Comparison of ENCODE assay signal across 1 cellular context in genomic region chr14:36625014-36625413, GRCh38.
TF ChIP-seq lines count a peak whose summit lies in the region.

No MANE protein-coding gene starts in this region.

TF ChIP-seq in HepG2, 621 proteins besides CTCF, POLR2A, EP300 and RAD21 (continued from another document and continues in another):
- TF ChIP-seq BCL3 (CRISPR knock-in tag; IDR thresholded peaks at IDR 0.05) (no peak), RNF2 (conservative IDR thresholded peaks at IDR 0.05; ENCODE audit: low read depth) (no peak), ZNF256 (CRISPR knock-in tag; conservative IDR thresholded peaks at IDR 0.05) (no peak), PLSCR1 (CRISPR knock-in tag; IDR thresholded peaks at IDR 0.05; ENCODE audit: borderline replicate concordance) (no peak), FOXA1 (IDR thresholded peaks at IDR 0.05) (no peak), FOXA1 (CRISPR knock-in tag; IDR thresholded peaks at IDR 0.05) (peak; percentile 35; the same call in 1 of the 2 replicates), KIAA2018 (CRISPR knock-in tag; IDR thresholded peaks at IDR 0.05; ENCODE audit: borderline replicate concordance) (no peak), ARID5B (CRISPR knock-in tag; IDR thresholded peaks at IDR 0.05) (peak; percentile 61), NFYC (CRISPR knock-in tag; IDR thresholded peaks at IDR 0.05) (no peak), FOXO1 (CRISPR knock-in tag; IDR thresholded peaks at IDR 0.05) (peak; percentile 35; the same call in 1 of the 2 replicates), GLI4 (CRISPR knock-in tag; IDR thresholded peaks at IDR 0.05; ENCODE audit: borderline replicate concordance) (no peak), CEBPG (CRISPR knock-in tag; IDR thresholded peaks at IDR 0.05) (0 out of 2 replicates have a peak, but pooled peaks have one; percentile 10), ZNF580 (CRISPR knock-in tag; IDR thresholded peaks at IDR 0.05; ENCODE audit: borderline replicate concordance, low read depth) (no peak), ONECUT2 (CRISPR knock-in tag; IDR thresholded peaks at IDR 0.05) (no peak), FOXA3 (CRISPR knock-in tag; IDR thresholded peaks at IDR 0.05) (peak; percentile 68), JDP2 (CRISPR knock-in tag; IDR thresholded peaks at IDR 0.05; ENCODE audit: borderline replicate concordance) (no peak), ZNF496 (CRISPR knock-in tag; IDR thresholded peaks at IDR 0.05; ENCODE audit: insufficient replicate concordance) (no peak), ZNF788 (CRISPR knock-in tag; IDR thresholded peaks at IDR 0.05; ENCODE audit: borderline replicate concordance) (0 out of 2 replicates have a peak, but pooled peaks have one; percentile 14), HNF4A (CRISPR knock-in tag; IDR thresholded peaks at IDR 0.05) (peak; percentile 87), ZNF644 (CRISPR knock-in tag; IDR thresholded peaks at IDR 0.05; ENCODE audit: low read depth) (peak; percentile 98), TAF1 (CRISPR knock-in tag; IDR thresholded peaks at IDR 0.05) (no peak), PHF21A (CRISPR knock-in tag; IDR thresholded peaks at IDR 0.05) (peak; percentile 22; the same call in 1 of the 2 replicates), ZNF441 (CRISPR knock-in tag; IDR thresholded peaks at IDR 0.05; ENCODE audit: borderline replicate concordance) (no peak), WIZ (CRISPR knock-in tag; IDR thresholded peaks at IDR 0.05) (no peak), NFE2 (CRISPR knock-in tag; IDR thresholded peaks at IDR 0.05) (no peak), ZGPAT (CRISPR knock-in tag; IDR thresholded peaks at IDR 0.05) (0 out of 2 replicates have a peak, but pooled peaks have one; percentile 26), MAF1 (CRISPR knock-in tag; IDR thresholded peaks at IDR 0.05; ENCODE audit: borderline replicate concordance) (no peak), ZNF362 (CRISPR knock-in tag; IDR thresholded peaks at IDR 0.05; ENCODE audit: borderline replicate concordance) (peak; percentile 90), CREB3 (CRISPR knock-in tag; IDR thresholded peaks at IDR 0.05) (no peak), ZNF124 (CRISPR knock-in tag; IDR thresholded peaks at IDR 0.05) (0 out of 2 replicates have a peak, but pooled peaks have one; percentile 25), SALL1 (CRISPR knock-in tag; IDR thresholded peaks at IDR 0.05) (no peak), RFX5 (IDR thresholded peaks at IDR 0.05; ENCODE audit: low read depth, low read length) (no peak), ZNF550 (CRISPR knock-in tag; IDR thresholded peaks at IDR 0.05; ENCODE audit: borderline replicate concordance) (no peak), AHDC1 (CRISPR knock-in tag; IDR thresholded peaks at IDR 0.05; ENCODE audit: borderline replicate concordance) (peak; percentile 39; the same call in 1 of the 2 replicates)
